In the genomic region with DNA sequence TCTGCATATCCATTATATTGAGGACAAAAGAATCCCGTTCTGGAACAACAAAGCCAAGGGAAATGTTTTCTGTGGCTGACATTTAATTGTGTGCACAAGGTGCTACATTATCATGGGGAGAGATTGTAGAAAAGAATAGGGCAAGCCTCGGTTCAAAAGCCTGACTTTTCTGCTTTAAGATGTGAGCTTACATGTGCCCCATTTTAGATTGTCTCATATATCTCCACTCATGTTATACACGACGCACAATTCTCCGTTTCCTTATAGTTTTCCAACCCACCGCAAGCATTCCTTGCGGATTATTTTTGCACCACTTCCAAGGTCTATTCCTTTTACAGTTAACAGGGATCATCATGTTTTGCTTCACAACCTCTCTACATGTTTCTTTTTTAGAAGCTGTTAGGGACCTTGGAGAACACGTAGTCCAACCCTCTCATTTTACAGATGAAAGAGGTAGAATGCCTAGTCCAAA, we compare ENCODE assay signal across 8 cellular contexts.
A peak's percentile ranks its signal among the peaks of the same experiment; 100 is the strongest.
DNase-seq lines count a peak whose midpoint lies in the region; ATAC-seq and TF ChIP-seq lines count a peak whose summit lies in the region.

No MANE protein-coding gene starts in this region.

- ATAC-seq in stimulated activated naive CD8-positive, alpha-beta T cell treated with anti-CD3 and anti-CD28 coated beads, Interleukin-15, Interleukin-2, amounts not matched to agents 100 U/mL and 50 U/mL, for 24 hours: no peak
- no peak for ATAC-seq in natural killer cell treated with Interleukin-12 subunit alpha and Interleukin-12 subunit beta and Interleukin-15 and Interleukin-18, amount 100 ng/mL, for 72 hours
- no peak for ATAC-seq in HG03108 (IDR thresholded peaks at IDR 0.05; ENCODE audit: unreplicated experiment)

- DNase-seq in stimulated activated naive CD8-positive, alpha-beta T cell treated with anti-CD3 and anti-CD28 coated beads, Interleukin-15, Interleukin-2, amounts not matched to agents 100 U/mL and 50 U/mL, for 24 hours: no peak
- peak in 4 of 61 donors; percentile 29 to 61 (median 48) for DNase-seq in caudate nucleus (lab: John Stamatoyannopoulos, UW)
- no peak for DNase-seq in natural killer cell treated with Interleukin-12 subunit alpha and Interleukin-12 subunit beta and Interleukin-15 and Interleukin-18, amount 100 ng/mL, for 72 hours (ENCODE audit: low spot score)
- DNase-seq in effector CD8-positive, alpha-beta T cell (lab: John Stamatoyannopoulos, UW): no peak
- DNase-seq in GM13977 (ENCODE audit: low spot score): no peak
- no peak for DNase-seq in COLO668 (lab: John Stamatoyannopoulos, UW; ENCODE audit: unreplicated experiment)

- TF ChIP-seq CTCF in GM13977 (IDR thresholded peaks at IDR 0.05; ENCODE audit: extremely low read depth, insufficient read depth, missing control alignments): no peak

- H3K36me3 Mint-ChIP-seq in stimulated activated naive CD8-positive, alpha-beta T cell treated with anti-CD3 and anti-CD28 coated beads, Interleukin-15, Interleukin-2, amounts not matched to agents 100 ng/mL and 50 ng/mL, for 24 hours (ENCODE audit: low read depth): no peaks in the 10 kb centered on the region
- H3K36me3 Mint-ChIP-seq in natural killer cell treated with Interleukin-12 subunit alpha and Interleukin-12 subunit beta and Interleukin-15 and Interleukin-18, amount 100 ng/mL, for 72 hours: no peaks in the 10 kb centered on the region

- in situ Hi-C loops in GM13977 (cut with MboI; ENCODE audit: low pct_unique_long_range_greater_than_20kb, low sequenced_read_pairs, unreplicated experiment): loop anchor here (25.0 kb wide), 1 partner anchor 641 kb away; no protein-coding TSS in a partner anchor

- peak overlapping the region; percentile 17 for H3K4me3 Mint-ChIP-seq in stimulated activated naive CD8-positive, alpha-beta T cell treated with anti-CD3 and anti-CD28 coated beads, Interleukin-15, Interleukin-2, amounts not matched to agents 100 ng/mL and 50 ng/mL, for 24 hours
- H3K4me3 Mint-ChIP-seq in natural killer cell treated with Interleukin-12 subunit alpha and Interleukin-12 subunit beta and Interleukin-15 and Interleukin-18, amount 100 ng/mL, for 72 hours: peak overlapping the region; percentile 57

- no peaks in the 10 kb centered on the region for H3K9me3 Mint-ChIP-seq in stimulated activated naive CD8-positive, alpha-beta T cell treated with anti-CD3 and anti-CD28 coated beads, Interleukin-15, Interleukin-2, amounts not matched to agents 100 ng/mL and 50 ng/mL, for 24 hours
- H3K9me3 Mint-ChIP-seq in natural killer cell treated with Interleukin-12 subunit alpha and Interleukin-12 subunit beta and Interleukin-15 and Interleukin-18, amount 100 ng/mL, for 72 hours: no peaks in the 10 kb centered on the region

- H3K27me3 Mint-ChIP-seq in stimulated activated naive CD8-positive, alpha-beta T cell treated with anti-CD3 and anti-CD28 coated beads, Interleukin-15, Interleukin-2, amounts not matched to agents 100 ng/mL and 50 ng/mL, for 24 hours: peaks cover 16% of the 10 kb centered on the region
- H3K27me3 Mint-ChIP-seq in natural killer cell treated with Interleukin-12 subunit alpha and Interleukin-12 subunit beta and Interleukin-15 and Interleukin-18, amount 100 ng/mL, for 72 hours: peaks cover 28 to 43% of the 10 kb centered on the region in 2 donors

- H3K27ac ChIP-seq in caudate nucleus (ENCODE audit: low read depth, low read length): peak overlapping the region; percentile 72

- peak overlapping the region; percentile 0 for H3K27ac Mint-ChIP-seq in stimulated activated naive CD8-positive, alpha-beta T cell treated with anti-CD3 and anti-CD28 coated beads, Interleukin-15, Interleukin-2, amounts not matched to agents 100 ng/mL and 50 ng/mL, for 24 hours
- no peak overlapping the region for H3K27ac Mint-ChIP-seq in natural killer cell treated with Interleukin-12 subunit alpha and Interleukin-12 subunit beta and Interleukin-15 and Interleukin-18, amount 100 ng/mL, for 72 hours

- H3K4me1 Mint-ChIP-seq in stimulated activated naive CD8-positive, alpha-beta T cell treated with anti-CD3 and anti-CD28 coated beads, Interleukin-15, Interleukin-2, amounts not matched to agents 100 ng/mL and 50 ng/mL, for 24 hours (ENCODE audit: low read depth): peaks cover 30% of the 10 kb centered on the region
- peaks cover 12% of the 10 kb centered on the region in 2 donors for H3K4me1 Mint-ChIP-seq in natural killer cell treated with Interleukin-12 subunit alpha and Interleukin-12 subunit beta and Interleukin-15 and Interleukin-18, amount 100 ng/mL, for 72 hours (ENCODE audit: low read depth in 2 of 2)
